ENCODE assay signal across 8 cellular contexts in genomic region chr18:30971338-30971956, GRCh38.
DNase-seq lines count a peak whose midpoint lies in the region; ATAC-seq and TF ChIP-seq lines count a peak whose summit lies in the region.

No MANE protein-coding gene starts in this region.

- H3K4me2 ChIP-seq in smooth muscle cell = no peak overlapping the region

- DNase-seq in AG09309 (ENCODE audit: low read depth) = no peak
- no peak for DNase-seq in Peyer's patch
- peak; percentile 33 for DNase-seq in fibroblast of mammary gland (ENCODE audit: low read depth)
- no peak for DNase-seq in smooth muscle cell (lab: John Stamatoyannopoulos, UW; ENCODE audit: unreplicated experiment)
- no peak for DNase-seq in gastrocnemius medialis
- no peak for DNase-seq in activated CD4-positive, alpha-beta T cell treated with anti-CD3 and anti-CD28 coated beads for 36 hours

- no peaks in the 10 kb centered on the region for H3K4me1 Mint-ChIP-seq in activated CD4-positive, alpha-beta T cell treated with anti-CD3 and anti-CD28 coated beads for 36 hours

- POLR2A ChIA-PET in activated CD4-positive, alpha-beta T cell treated with anti-CD3 and anti-CD28 coated beads for 36 hours (lab: Charles Lee) = no interaction called here

- WGBS in smooth muscle cell (ENCODE audit: low lambda C conversion rate) = 6% methylated on average over 1 of the region's 1 CpG

- no peaks in the 10 kb centered on the region for H3K79me2 ChIP-seq in smooth muscle cell (ENCODE audit: low read depth)

- H3F3A ChIP-seq in smooth muscle cell (ENCODE audit: low read depth) = no peaks in the 10 kb centered on the region

- no peaks in the 10 kb centered on the region for H3K9me3 Mint-ChIP-seq in activated CD4-positive, alpha-beta T cell treated with anti-CD3 and anti-CD28 coated beads for 36 hours (ENCODE audit: low read depth)

- no peak overlapping the region for H3K9ac ChIP-seq in smooth muscle cell (ENCODE audit: low read depth)

- CTCF ChIA-PET in activated CD4-positive, alpha-beta T cell treated with anti-CD3 and anti-CD28 coated beads for 36 hours (lab: Charles Lee) = interaction anchor here (0.9 to 1.1 kb wide), 3 partner anchors 10 to 22 kb away, joined by 3 to 6 read pairs (median 4); no protein-coding TSS in a partner anchor

- H4K20me1 ChIP-seq in smooth muscle cell (ENCODE audit: low read depth) = no peaks in the 10 kb centered on the region

- no peaks in the 10 kb centered on the region for H3K36me3 ChIP-seq in Peyer's patch
- no peaks in the 10 kb centered on the region for H3K36me3 ChIP-seq in smooth muscle cell (ENCODE audit: low read depth)
- no peaks in the 10 kb centered on the region for H3K36me3 ChIP-seq in gastrocnemius medialis

- no peak overlapping the region for H3K4me3 ChIP-seq in AG09309 (ENCODE audit: control insufficient read depth, low read depth, low read length)
- H3K4me3 ChIP-seq in Peyer's patch = no peak overlapping the region
- H3K4me3 ChIP-seq in fibroblast of mammary gland (ENCODE audit: control insufficient read depth, low read depth, low read length) = no peak overlapping the region
- no peak overlapping the region for H3K4me3 ChIP-seq in smooth muscle cell
- no peak overlapping the region for H3K4me3 ChIP-seq in gastrocnemius medialis

- intact Hi-C loops in gastrocnemius medialis (cut with DNase I; ENCODE audit: low total_unique reads) = no loop called here
- intact Hi-C loops in activated CD4-positive, alpha-beta T cell treated with anti-CD3 and anti-CD28 coated beads for 36 hours (cut with DNase I, micrococcal nuclease) = loop anchor here in 1 of 2 experiments (2.0 kb wide), 2 partner anchors 751 to 1097 kb away; no protein-coding TSS in a partner anchor

- H3K4me1 ChIP-seq in Peyer's patch = no peaks in the 10 kb centered on the region
- H3K4me1 ChIP-seq in smooth muscle cell (ENCODE audit: low read depth) = no peaks in the 10 kb centered on the region
- H3K4me1 ChIP-seq in gastrocnemius medialis = no peaks in the 10 kb centered on the region

- H3K9me3 ChIP-seq in Peyer's patch = no peaks in the 10 kb centered on the region
- no peaks in the 10 kb centered on the region for H3K9me3 ChIP-seq in smooth muscle cell (replicated peaks; ENCODE audit: low read depth)
- no peaks in the 10 kb centered on the region for H3K9me3 ChIP-seq in gastrocnemius medialis

- no peaks in the 10 kb centered on the region for H3K27me3 Mint-ChIP-seq in activated CD4-positive, alpha-beta T cell treated with anti-CD3 and anti-CD28 coated beads for 36 hours

- H2AFZ ChIP-seq in smooth muscle cell (ENCODE audit: low read depth) = no peak overlapping the region

- in situ Hi-C loops in gastrocnemius medialis (cut with MboI; ENCODE audit: low sequenced_read_pairs in 4 of 4) = no loop called here

- no peaks in the 10 kb centered on the region for H3K36me3 Mint-ChIP-seq in activated CD4-positive, alpha-beta T cell treated with anti-CD3 and anti-CD28 coated beads for 36 hours (ENCODE audit: low read depth)

- no peak for TF ChIP-seq POLR2A in Peyer's patch (IDR thresholded peaks at IDR 0.05)
- TF ChIP-seq POLR2A in gastrocnemius medialis (IDR thresholded peaks at IDR 0.05) = no peak

- H3K27ac Mint-ChIP-seq in activated CD4-positive, alpha-beta T cell treated with anti-CD3 and anti-CD28 coated beads for 36 hours = no peak overlapping the region

- H3K27ac ChIP-seq in Peyer's patch (no peak overlapping the region), smooth muscle cell (ENCODE audit: low read depth) (no peak overlapping the region), gastrocnemius medialis (no peak overlapping the region)

- TF ChIP-seq CTCF in AG09309 (IDR thresholded peaks at IDR 0.05; ENCODE audit: control insufficient read depth, insufficient read depth, low read depth, low read length, missing control alignments) = peak; percentile 32
- peak in 5 of 6 experiments; percentile 56 to 64 (median 62) for TF ChIP-seq CTCF in Peyer's patch (IDR thresholded peaks at IDR 0.05)
- peak; percentile 40 for TF ChIP-seq CTCF in fibroblast of mammary gland (conservative IDR thresholded peaks at IDR 0.05; ENCODE audit: control insufficient read depth, insufficient read depth, low read depth, low read length)
- peak; percentile 67 for TF ChIP-seq CTCF in smooth muscle cell (IDR thresholded peaks at IDR 0.05; ENCODE audit: borderline replicate concordance, insufficient read depth, poor library complexity, severe bottlenecking)
- peak in 2 of 5 experiments; percentile 38 to 53 for TF ChIP-seq CTCF in gastrocnemius medialis (IDR thresholded peaks at IDR 0.05 in 4 of 5, conservative IDR thresholded peaks at IDR 0.05 in 1 of 5)

- no peak overlapping the region for H3K4me3 Mint-ChIP-seq in activated CD4-positive, alpha-beta T cell treated with anti-CD3 and anti-CD28 coated beads for 36 hours

- ATAC-seq in GM18861 (IDR thresholded peaks at IDR 0.05; ENCODE audit: unreplicated experiment) = peak; percentile 85
- peak; percentile 72 for ATAC-seq in HG03558 (IDR thresholded peaks at IDR 0.05; ENCODE audit: extremely low read depth, unreplicated experiment)
- ATAC-seq in gastrocnemius medialis = no peak
- ATAC-seq in activated CD4-positive, alpha-beta T cell treated with anti-CD3 and anti-CD28 coated beads for 36 hours = no peak

- H3K27me3 ChIP-seq in Peyer's patch (no peaks in the 10 kb centered on the region), smooth muscle cell (ENCODE audit: low read depth) (no peaks in the 10 kb centered on the region), gastrocnemius medialis (no peaks in the 10 kb centered on the region)

Comparison
In these comparisons a context has a peak if more than half of its experiments do, and no peak if none do; other contexts are left out.
1. ATAC-seq: peak in GM18861 (single experiment) and HG03558 (single experiment); none in gastrocnemius medialis (0 of 2) and activated CD4-positive, alpha-beta T cell treated with anti-CD3 and anti-CD28 coated beads for 36 hours (single experiment).